In genomic region chr3:194632983-194633348, GRCh38 we compare ENCODE assay signal across 8 cellular contexts. TPM values are rescaled to one million over a fixed set of nuclear protein-coding genes. Genes with fewer than 3 reads are reported as not detected.
DNase-seq lines count a peak whose midpoint lies in the region; ATAC-seq and TF ChIP-seq lines count a peak whose summit lies in the region.

No MANE protein-coding gene starts in this region.

- in situ Hi-C loops in GM23248 (cut with MboI), result no loop called here
- in situ Hi-C loops in astrocyte of the spinal cord (cut with HindIII; ENCODE audit: low sequenced_read_pairs), result no loop called here

- H2AFZ ChIP-seq in GM23248, result peak overlapping the region; percentile 84

- H3K4me1 ChIP-seq in GM23248 (ENCODE audit: insufficient read depth), result no peaks in the 10 kb centered on the region
- H3K4me1 ChIP-seq in left lung, result peaks cover 0 to 18% of the 10 kb centered on the region in 2 donors
- H3K4me1 ChIP-seq in testis, result no peaks in the 10 kb centered on the region

- no peaks in the 10 kb centered on the region for H3K9me2 ChIP-seq in GM23248 (ENCODE audit: insufficient read depth)

- peak overlapping the region; percentile 58 for H3K4me2 ChIP-seq in GM23248 (ENCODE audit: unreplicated experiment)

- H3F3A ChIP-seq in GM23248 (ENCODE audit: insufficient read depth), result no peaks in the 10 kb centered on the region; the same call in 1 of the 2 replicates

- TF ChIP-seq CTCF in astrocyte of the spinal cord (IDR thresholded peaks at IDR 0.05; ENCODE audit: low read depth, low read length), result no peak
- TF ChIP-seq CTCF in left lung (IDR thresholded peaks at IDR 0.05), result no peak
- no peak for TF ChIP-seq CTCF in testis (IDR thresholded peaks at IDR 0.05)

- H3K9me3 ChIP-seq in GM23248 (ENCODE audit: low read depth) (no peaks in the 10 kb centered on the region), left lung (no peaks in the 10 kb centered on the region), testis (no peaks in the 10 kb centered on the region)

- H3K27me3 ChIP-seq in GM23248 (replicated peaks; ENCODE audit: insufficient read depth), result no peaks in the 10 kb centered on the region
- no peaks in the 10 kb centered on the region for H3K27me3 ChIP-seq in left lung
- H3K27me3 ChIP-seq in testis, result no peaks in the 10 kb centered on the region

- H3K36me3 ChIP-seq in GM23248 (ENCODE audit: low read depth) (peaks cover 2% of the 10 kb centered on the region; the same call in 1 of the 2 replicates), left lung (peaks cover 0 to 3% of the 10 kb centered on the region in 2 donors), testis (ENCODE audit: low read depth, missing control alignments) (no peaks in the 10 kb centered on the region)

- intact Hi-C loops in left lung (cut with DNase I) (no loop called here), testis (cut with DNase I; ENCODE audit: low total_unique reads) (no loop called here)

- peak overlapping the region; percentile 84 for H3K9ac ChIP-seq in GM23248

- 1% methylated on average over 24 to 30 of the region's 50 CpGs for WGBS in GM23248 (ENCODE audit: low coverage in 1 of 2, low lambda C conversion rate in 2 of 2, missing lambda C conversion rate in 2 of 2), 2 experiments
- 2% methylated on average over 22 of the region's 50 CpGs; no CpG with 5 or more reads in 1 of the 2 donors for WGBS in testis, 2 donors

- H3K79me2 ChIP-seq in GM23248 (ENCODE audit: insufficient read depth), result peaks cover 35% of the 10 kb centered on the region

- H3K4me3 ChIP-seq in GM23248 (peak overlapping the region; percentile 83), astrocyte of the spinal cord (ENCODE audit: low read depth, low read length) (peak overlapping the region; percentile 81), left lung (peak overlapping the region; percentile 50 to 62), testis (peak overlapping the region; percentile 69 to 73)

- H4K20me1 ChIP-seq in GM23248 (ENCODE audit: insufficient read depth), result no peaks in the 10 kb centered on the region

- ATAC-seq in left lung, result no peak

- DNase-seq in NCI-H1436 (lab: John Stamatoyannopoulos, UW) (peak; percentile 48), NCI-H1436 treated with DMSO at 0.1 percent for 48 hours (lab: John Stamatoyannopoulos, UW) (no peak), GM23248 (peak; percentile 66), Kasumi-1 (lab: John Stamatoyannopoulos, UW) (peak; percentile 33 to 51), astrocyte of the spinal cord (ENCODE audit: low read depth, low spot score) (no peak), left lung (peak in 1 of 2 donors; percentile 86), testis (peak; percentile 37), pons (ENCODE audit: low spot score) (no peak)

- H3K27ac ChIP-seq in GM23248, result peak overlapping the region; percentile 65
- H3K27ac ChIP-seq in left lung, result peak overlapping the region; percentile 65 to 70
- peak overlapping the region in 1 of 2 donors; percentile 76 for H3K27ac ChIP-seq in testis

- no peak for TF ChIP-seq POLR2A in testis (IDR thresholded peaks at IDR 0.05)

RNA-seq across cellular contexts. Expression of gene TMEM44, which starts 0.3 kb away (rescaled TPM):
- total RNA-seq in GM23248 (2014; rRNA removed; shearing (Covaris generic)), result 14.6 and 26.3 TPM in 2 replicates
- 13.1 and 14.3 TPM in 2 replicates for polyA plus RNA-seq in GM23248 (2016; fragmentation: Nextera tagmentation; extraction: Ambion mirVana)
- total RNA-seq in left lung, result 10 to 100 TPM; 13.4 to 20.6 TPM
- total RNA-seq in testis, result 10 to 100 TPM; 10.7 to 14.9 TPM
- polyA plus RNA-seq in testis (ENCODE audit: insufficient read depth, low read depth, low replicate concordance), result 6.8 TPM

RNA-seq across cellular contexts. Expression of gene LSG1, which starts 39.0 kb away (rescaled TPM):
- 27.2 and 36.5 TPM in 2 replicates for total RNA-seq in GM23248 (2014; rRNA removed; shearing (Covaris generic))
- polyA plus RNA-seq in GM23248 (2016; fragmentation: Nextera tagmentation; extraction: Ambion mirVana) (26.9 and 31.1 TPM in 2 replicates), testis (ENCODE audit: insufficient read depth, low read depth, low replicate concordance) (47.4 TPM)
- total RNA-seq in left lung (10 to 100 TPM; 18.2 to 27.8 TPM), testis (10 to 100 TPM; 50.5 to 56.1 TPM)

RNA-seq across cellular contexts. Expression of gene FAM43A, which starts 52.7 kb away (rescaled TPM):
- total RNA-seq in GM23248 (2014; rRNA removed; shearing (Covaris generic)), result 19.0 and 23.0 TPM in 2 replicates
- 8.0 and 8.8 TPM in 2 replicates for polyA plus RNA-seq in GM23248 (2016; fragmentation: Nextera tagmentation; extraction: Ambion mirVana)
- total RNA-seq in left lung, result 1 to 10 TPM; 6.4 to 8.8 TPM
- total RNA-seq in testis, result 10 to 100 TPM; 13.1 to 22.1 TPM
- polyA plus RNA-seq in testis (ENCODE audit: insufficient read depth, low read depth, low replicate concordance), result 7.5 TPM

Comparison
In these comparisons a context has a peak if more than half of its experiments do, and no peak if none do; other contexts are left out.
1. DNase-seq: peak in NCI-H1436 (single experiment), GM23248 (single experiment), Kasumi-1 (2 of 2) and testis (single experiment); none in NCI-H1436 treated with DMSO at 0.1 percent for 48 hours (single experiment), astrocyte of the spinal cord (single experiment) and pons (single experiment).
2. Peak in every context shown above with its lines, with median percentiles within 50 percentile points of each other: H3K4me3 ChIP-seq.